ENCODE assay signal across 11 cellular contexts in the genomic region with DNA sequence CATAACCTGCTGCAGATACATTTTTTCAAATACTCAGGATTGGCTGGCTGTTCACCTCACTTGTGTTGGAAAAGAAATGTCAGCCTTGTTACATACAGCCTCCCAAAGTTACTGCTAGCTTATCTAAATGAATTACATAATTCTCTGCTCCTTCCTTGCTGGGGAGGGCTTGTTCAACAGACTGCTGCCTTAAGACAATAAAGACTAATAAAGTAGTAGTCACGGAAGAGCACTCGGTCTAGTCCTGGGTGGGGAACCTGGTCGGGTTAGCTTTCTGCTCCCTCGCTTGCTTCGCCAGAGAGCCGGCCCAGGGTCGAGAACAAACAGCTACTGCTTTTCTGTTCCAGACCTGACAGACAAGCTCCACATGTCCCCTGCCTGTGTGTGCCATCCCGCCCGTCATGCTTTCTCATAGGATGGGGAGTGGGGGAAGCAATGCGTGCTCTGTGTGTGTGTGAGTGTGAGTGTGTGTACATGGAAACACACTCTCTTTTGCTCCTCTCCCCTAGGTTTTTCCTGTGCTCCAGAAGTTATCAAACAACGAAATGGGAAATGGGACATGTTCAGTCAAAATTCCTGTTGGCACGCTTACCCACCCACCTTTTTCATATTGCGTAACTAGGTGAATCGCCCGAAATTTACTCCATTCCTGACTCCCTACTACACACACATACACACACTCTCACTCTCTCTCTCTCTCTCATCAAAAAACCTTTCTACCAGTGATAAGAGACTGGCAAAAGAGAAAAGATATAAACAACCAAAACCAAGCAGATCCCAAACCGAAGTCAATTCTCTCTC. TPM values are rescaled to one million over a fixed set of nuclear protein-coding genes. Genes with fewer than 3 reads are reported as not detected.
DNase-seq lines count a peak whose midpoint lies in the region; ATAC-seq and TF ChIP-seq lines count a peak whose summit lies in the region.
"Had no signal": no experiment of that assay in that cellular context is flagged by ENCODE, and none has a peak within 500 bp of the region (broad histone marks: within the 10 kb centered on the region; RNA-seq: fewer than 3 reads in every experiment).

No MANE protein-coding gene starts in this region.

- no peak overlapping the region for H3K27ac ChIP-seq in mesodermal cell (ENCODE audit: low read depth, low read length, severe bottlenecking)
- H3K27ac ChIP-seq: RWPE1 had no signal

- TF ChIP-seq CTCF in chondrocyte (IDR thresholded peaks at IDR 0.05): no peak

- H3K36me3 Mint-ChIP-seq in chondrocyte (ENCODE audit: low read depth): no peaks in the 10 kb centered on the region
- H3K36me3 Mint-ChIP-seq in stimulated activated naive B cell treated with anti-CD40 and anti-IgM and Interleukin-4, amounts not matched to agents 10 μg/mL and 1 μg/mL and 100 μg/mL, for 72 hours: no peaks in the 10 kb centered on the region

- peaks cover 4% of the 10 kb centered on the region for H3K9me3 Mint-ChIP-seq in chondrocyte (ENCODE audit: low read depth)
- H3K9me3 Mint-ChIP-seq in stimulated activated naive B cell treated with anti-CD40 and anti-IgM and Interleukin-4, amounts not matched to agents 10 μg/mL and 1 μg/mL and 100 μg/mL, for 72 hours: no peaks in the 10 kb centered on the region

- peak overlapping the region; percentile 54 for H3K4me3 ChIP-seq in mesodermal cell (ENCODE audit: extremely low read depth, insufficient read depth, low read length, poor library complexity, severe bottlenecking)

- H3K4me1 Mint-ChIP-seq in chondrocyte (ENCODE audit: low read depth): peaks cover 14% of the 10 kb centered on the region
- peaks cover 8 to 19% of the 10 kb centered on the region in 2 donors for H3K4me1 Mint-ChIP-seq in stimulated activated naive B cell treated with anti-CD40 and anti-IgM and Interleukin-4, amounts not matched to agents 10 μg/mL and 1 μg/mL and 100 μg/mL, for 72 hours

- no peaks in the 10 kb centered on the region for H3K9me3 ChIP-seq in mesodermal cell (ENCODE audit: control insufficient read depth, low read length)

- DNase-seq in chondrocyte (ENCODE audit: low spot score) (no peak), islet precursor cell (no peak), EL (no peak)
- DNase-seq in stimulated activated naive B cell treated with anti-CD40 and anti-IgM and Interleukin-4, amounts not matched to agents 10 μg/mL and 1 μg/mL and 100 μg/mL, for 72 hours: no peak
- DNase-seq: activated CD8-positive, alpha-beta T cell treated with anti-CD3 and anti-CD28 coated beads, Interleukin-2, amount 10 ng/mL, durations not matched to agents 7 days and 5 days had no signal

- no peaks in the 10 kb centered on the region for H3K36me3 ChIP-seq in mesodermal cell (ENCODE audit: control insufficient read depth, insufficient read depth, low read length)

- no peak for ATAC-seq in stimulated activated naive B cell treated with anti-CD40 and anti-IgM and Interleukin-4, amounts not matched to agents 10 μg/mL and 1 μg/mL and 100 μg/mL, for 72 hours (replicated peaks)
- no peak for ATAC-seq in HG03139 (IDR thresholded peaks at IDR 0.05; ENCODE audit: unreplicated experiment)
- ATAC-seq: activated CD8-positive, alpha-beta T cell treated with anti-CD3 and anti-CD28 coated beads, Interleukin-2, amount 10 ng/mL, durations not matched to agents 7 days and 5 days had no signal

- no peak for TF ChIP-seq RAD21 in Ishikawa (IDR thresholded peaks at IDR 0.05; ENCODE audit: low read depth)

- H3K4me1 ChIP-seq in mesodermal cell (ENCODE audit: control insufficient read depth, insufficient read depth, low read length, poor library complexity, severe bottlenecking): no peaks in the 10 kb centered on the region

- no peak for TF ChIP-seq EP300 in Ishikawa (IDR thresholded peaks at IDR 0.05; ENCODE audit: borderline replicate concordance)

- H3K4me3 Mint-ChIP-seq in chondrocyte (ENCODE audit: unreplicated experiment): peak overlapping the region; percentile 81
- H3K4me3 Mint-ChIP-seq in stimulated activated naive B cell treated with anti-CD40 and anti-IgM and Interleukin-4, amounts not matched to agents 10 μg/mL and 1 μg/mL and 100 μg/mL, for 72 hours: peak overlapping the region; percentile 79 to 82
- H3K4me3 Mint-ChIP-seq: activated CD8-positive, alpha-beta T cell treated with anti-CD3 and anti-CD28 coated beads, Interleukin-2, amount 10 ng/mL, durations not matched to agents 7 days and 5 days had no signal

- no peak overlapping the region for H3K27ac Mint-ChIP-seq in chondrocyte (ENCODE audit: unreplicated experiment)
- no peak overlapping the region for H3K27ac Mint-ChIP-seq in stimulated activated naive B cell treated with anti-CD40 and anti-IgM and Interleukin-4, amounts not matched to agents 10 μg/mL and 1 μg/mL and 100 μg/mL, for 72 hours
- H3K27ac Mint-ChIP-seq: activated CD8-positive, alpha-beta T cell treated with anti-CD3 and anti-CD28 coated beads, Interleukin-2, amount 10 ng/mL, durations not matched to agents 7 days and 5 days had no signal

- 92 to 94% methylated on average over 11 to 12 of the region's 16 CpGs for WGBS in mesodermal cell (ENCODE audit: insufficient coverage in 2 of 2), 2 experiments

- H3K27me3 Mint-ChIP-seq in chondrocyte (ENCODE audit: low read depth): peaks cover 47% of the 10 kb centered on the region
- peaks cover 32 to 45% of the 10 kb centered on the region in 2 donors for H3K27me3 Mint-ChIP-seq in stimulated activated naive B cell treated with anti-CD40 and anti-IgM and Interleukin-4, amounts not matched to agents 10 μg/mL and 1 μg/mL and 100 μg/mL, for 72 hours

TF ChIP-seq in Ishikawa, 13 proteins besides CTCF, POLR2A, EP300 and RAD21:
- TF ChIP-seq CEBPB (IDR thresholded peaks at IDR 0.05) (peak; percentile 64), EGR1 (IDR thresholded peaks at IDR 0.05) (no peak)

RNA-seq across cellular contexts. Expression of a gene that starts 1.4 kb away (rescaled TPM):
- total RNA-seq in chondrocyte: 0.22 TPM in 2 of 3 replicates, not detected in the other
- 10.4 TPM for polyA plus RNA-seq in mesodermal cell (2013, experiment 1 of 2)
- polyA plus RNA-seq in mesodermal cell (2013, experiment 2 of 2): 8.7 TPM
- total RNA-seq: activated CD8-positive, alpha-beta T cell treated with anti-CD3 and anti-CD28 coated beads, Interleukin-2, amount 10 ng/mL, durations not matched to agents 7 days and 5 days; mononuclear cell had no signal

RNA-seq across cellular contexts. Expression of a gene that starts 12.7 kb away (rescaled TPM):
- total RNA-seq in chondrocyte: not detected in 3 replicates
- 3.9 TPM for polyA plus RNA-seq in mesodermal cell (2013, experiment 1 of 2)
- polyA plus RNA-seq in mesodermal cell (2013, experiment 2 of 2): 4.7 TPM
- total RNA-seq: activated CD8-positive, alpha-beta T cell treated with anti-CD3 and anti-CD28 coated beads, Interleukin-2, amount 10 ng/mL, durations not matched to agents 7 days and 5 days; dermis blood vessel endothelial cell; mononuclear cell had no signal
